ENCODE assay signal across 1 cellular context in genomic region chr9:112544477-112544876, GRCh38.
TF ChIP-seq lines count a peak whose summit lies in the region.

No MANE protein-coding gene starts in this region.

TF ChIP-seq in K562, 482 proteins besides CTCF, POLR2A, EP300 and RAD21:
- peak; percentile 69 for TF ChIP-seq FOSL1 (tag; conservative IDR thresholded peaks at IDR 0.05)
- no peak for TF ChIP-seq MYBL2 (IDR thresholded peaks at IDR 0.05; ENCODE audit: low read depth)
- TF ChIP-seq MYBL2 (CRISPR knock-in tag; IDR thresholded peaks at IDR 0.05; ENCODE audit: borderline replicate concordance) = no peak
- no peak for TF ChIP-seq POLR2H (tag; IDR thresholded peaks at IDR 0.05; ENCODE audit: low read depth)
- peak; percentile 16; the same call in 1 of the 2 replicates for TF ChIP-seq VEZF1 (CRISPR knock-in tag; IDR thresholded peaks at IDR 0.05)
- TF ChIP-seq ZNF696 (CRISPR knock-in tag; conservative IDR thresholded peaks at IDR 0.05) = no peak
- TF ChIP-seq FIP1L1 (IDR thresholded peaks at IDR 0.05; ENCODE audit: low read depth, low read length, poor library complexity, severe bottlenecking) = no peak
- no peak for TF ChIP-seq SAFB2 (IDR thresholded peaks at IDR 0.05; ENCODE audit: borderline replicate concordance, low read depth, low read length, severe bottlenecking)
- no peak for TF ChIP-seq BRD9 (IDR thresholded peaks at IDR 0.05; ENCODE audit: low read depth, partially characterized antibody)
- no peak for TF ChIP-seq SIRT6 (IDR thresholded peaks at IDR 0.05; ENCODE audit: low read depth, low read length)
- TF ChIP-seq ZNF134 (CRISPR knock-in tag; conservative IDR thresholded peaks at IDR 0.05) = no peak
- no peak for TF ChIP-seq ZNF197 (CRISPR knock-in tag; IDR thresholded peaks at IDR 0.05; ENCODE audit: low read depth)
- TF ChIP-seq CHCHD3 (CRISPR knock-in tag; IDR thresholded peaks at IDR 0.05) = no peak
- peak; percentile 59 for TF ChIP-seq ARID1B (IDR thresholded peaks at IDR 0.05)
- no peak for TF ChIP-seq ZBED1 (IDR thresholded peaks at IDR 0.05)
- TF ChIP-seq BCL6 (CRISPR knock-in tag; IDR thresholded peaks at IDR 0.05) = no peak
- no peak for TF ChIP-seq HOXB6 (CRISPR knock-in tag; IDR thresholded peaks at IDR 0.05; ENCODE audit: borderline replicate concordance)
- TF ChIP-seq JUN (IDR thresholded peaks at IDR 0.05; ENCODE audit: borderline replicate concordance, low read depth, low read length) = peak; percentile 19; the same call in 1 of the 2 replicates
- no peak for TF ChIP-seq JUN (CRISPR knock-in tag; IDR thresholded peaks at IDR 0.05; ENCODE audit: borderline replicate concordance)
- no peak for TF ChIP-seq FOXK2 (conservative IDR thresholded peaks at IDR 0.05 in 1 of 2, IDR thresholded peaks at IDR 0.05 in 1 of 2; ENCODE audit: low read depth in 2 of 2)
- no peak for TF ChIP-seq RHOXF2B (CRISPR knock-in tag; conservative IDR thresholded peaks at IDR 0.05)
- 0 out of 2 replicates have a peak, but pooled peaks have one; percentile 22 for TF ChIP-seq SMARCA4 (IDR thresholded peaks at IDR 0.05)
- no peak for TF ChIP-seq ZFX (CRISPR knock-in tag; IDR thresholded peaks at IDR 0.05)
- TF ChIP-seq MECOM (CRISPR knock-in tag; IDR thresholded peaks at IDR 0.05) = no peak
- peak; percentile 50 for TF ChIP-seq DPF2 (IDR thresholded peaks at IDR 0.05)
- no peak for TF ChIP-seq YBX1 (IDR thresholded peaks at IDR 0.05)
- no peak for TF ChIP-seq KAT7 (CRISPR knock-in tag; IDR thresholded peaks at IDR 0.05; ENCODE audit: borderline replicate concordance)
- 0 out of 2 replicates have a peak, but pooled peaks have one; percentile 31 for TF ChIP-seq CBFA2T3 (IDR thresholded peaks at IDR 0.05)
